In genomic region chr4:2075987-2076907, GRCh38 we compare ENCODE assay signal across 36 cellular contexts. TPM values are rescaled to one million over a fixed set of nuclear protein-coding genes. Genes with fewer than 3 reads are reported as not detected.
DNase-seq lines count a peak whose midpoint lies in the region; ATAC-seq and TF ChIP-seq lines count a peak whose summit lies in the region.
"Had no signal": no experiment of that assay in that cellular context is flagged by ENCODE, and none has a peak within 500 bp of the region (broad histone marks: within the 10 kb centered on the region; RNA-seq: fewer than 3 reads in every experiment).

No MANE protein-coding gene starts in this region.

- in situ Hi-C loops in HAP-1 (cut with MboI; ENCODE audit: low sequenced_read_pairs), result no loop called here

- no peaks in the 10 kb centered on the region for H3K36me3 ChIP-seq in RWPE2 (ENCODE audit: low read depth)
- no peaks in the 10 kb centered on the region for H3K36me3 ChIP-seq in spleen
- no peaks in the 10 kb centered on the region for H3K36me3 ChIP-seq in HAP-1 (replicated peaks)
- H3K36me3 ChIP-seq: cardiac muscle cell, esophagus muscularis mucosa, heart left ventricle, right atrium auricular region, vagina had no signal

- peak; percentile 51 for DNase-seq in activated effector memory CD4-positive, alpha-beta T cell treated with anti-CD3 and anti-CD28 coated beads, Interleukin-2, amount 50 U/mL, for 16 hours
- DNase-seq in activated effector memory CD4-positive, alpha-beta T cell treated with Interleukin-2 at 50 U/mL for 16 hours, result no peak
- DNase-seq in RWPE2 (ENCODE audit: low spot score) (peak; percentile 51), mesenteric fat pad (ENCODE audit: low spot score) (peak; percentile 84), spleen (peak; percentile 72), HAP-1 (ENCODE audit: low spot score in 2 of 2) (no peak), HK-2 (ENCODE audit: unreplicated experiment) (no peak)
- DNase-seq: activated CD4-positive, alpha-beta memory T cell treated with anti-CD3 and anti-CD28 coated beads, Interleukin-2, amount 10 ng/mL, durations not matched to agents 7 days and 5 days; activated CD8-positive, alpha-beta memory T cell treated with anti-CD3 and anti-CD28 coated beads, Interleukin-2, amount 50 U/mL, for 4 hours; Calu3; CD4-positive, CD25-positive, alpha-beta regulatory T cell; cortex of kidney; DMS79 treated with DMSO at 0.1 percent for 48 hours; foreskin fibroblast; GF-D8; MV-4-11; naive thymus-derived CD8-positive, alpha-beta T cell; NCI-H1436; NCI-H2081; NCI-H2227 treated with DMSO at 0.1 percent for 48 hours; PC-3; Right ventricle myocardium superior; stimulated activated CD4-positive, alpha-beta T cell treated with anti-CD3 and anti-CD28 coated beads, Interleukin-1b, Interleukin-23, amount 100 ng/mL, for 48 hours; stimulated activated naive CD8-positive, alpha-beta T cell treated with anti-CD3 and anti-CD28 coated beads, Interleukin-15, Interleukin-2, amounts not matched to agents 100 U/mL and 50 U/mL, for 24 hours; T-helper 2 cell had no signal

- TF ChIP-seq CTCF in RWPE2 (IDR thresholded peaks at IDR 0.05; ENCODE audit: poor library complexity, severe bottlenecking) (no peak), spleen (IDR thresholded peaks at IDR 0.05 in 8 of 11, conservative IDR thresholded peaks at IDR 0.05 in 3 of 11) (no peak)

- H3K27me3 ChIP-seq in RWPE2 (ENCODE audit: insufficient read depth, poor library complexity, severe bottlenecking), result no peaks in the 10 kb centered on the region
- H3K27me3 ChIP-seq in spleen (replicated peaks in 1 of 7), result peaks cover 0 to 13% (median 0%) of the 10 kb centered on the region in 7 donors
- no peaks in the 10 kb centered on the region for H3K27me3 ChIP-seq in HAP-1 (ENCODE audit: low read depth)
- H3K27me3 ChIP-seq: cardiac muscle cell, esophagus muscularis mucosa, heart left ventricle, right atrium auricular region, testis, vagina had no signal

- TF ChIP-seq POLR2A in spleen (IDR thresholded peaks at IDR 0.05), result no peak

- H3K4me3 ChIP-seq in RWPE2 (ENCODE audit: severe bottlenecking) (no peak overlapping the region), spleen (no peak overlapping the region), HAP-1 (no peak overlapping the region)
- H3K4me3 ChIP-seq: cardiac muscle cell, esophagus muscularis mucosa, heart left ventricle, right atrium auricular region, smooth muscle cell, testis, vagina had no signal

- H3K4me1 ChIP-seq in RWPE2 (ENCODE audit: insufficient read depth, poor library complexity, severe bottlenecking) (no peaks in the 10 kb centered on the region), spleen (peaks cover 0 to 20% (median 9%) of the 10 kb centered on the region in 6 donors), HAP-1 (peaks cover 13% of the 10 kb centered on the region)
- H3K4me1 ChIP-seq: parathyroid adenoma, right atrium auricular region, vagina had no signal

- ATAC-seq in RWPE2 (ENCODE audit: low read depth) (no peak), GM21786 (IDR thresholded peaks at IDR 0.05; ENCODE audit: unreplicated experiment) (no peak)
- ATAC-seq: HCT116; heart left ventricle; naive thymus-derived CD8-positive, alpha-beta T cell; PC-3; SK-N-SH treated with all-trans-retinoic acid at 6 μM for 48 hours; stimulated activated naive CD8-positive, alpha-beta T cell treated with anti-CD3 and anti-CD28 coated beads, Interleukin-15, Interleukin-2, amounts not matched to agents 100 U/mL and 50 U/mL, for 24 hours had no signal

- intact Hi-C loops in spleen (cut with DNase I; ENCODE audit: low total_unique reads), result no loop called here

- H3K27ac ChIP-seq in RWPE2 (ENCODE audit: poor library complexity, severe bottlenecking), result no peak overlapping the region
- H3K27ac ChIP-seq in spleen, result no peak overlapping the region
- H3K27ac ChIP-seq: cardiac muscle cell, esophagus muscularis mucosa, heart left ventricle, parathyroid adenoma, right atrium auricular region, testis, vagina had no signal

- H3K9me3 ChIP-seq in RWPE2 (ENCODE audit: severe bottlenecking), result no peaks in the 10 kb centered on the region
- no peaks in the 10 kb centered on the region for H3K9me3 ChIP-seq in spleen
- H3K9me3 ChIP-seq in HAP-1, result no peaks in the 10 kb centered on the region
- H3K9me3 ChIP-seq: esophagus muscularis mucosa, heart left ventricle, right atrium auricular region, testis, vagina had no signal

- WGBS in spleen, 5 donors, result 87 to 93% (median 89%) methylated on average over 8 to 31 of the region's 31 CpGs

RNA-seq across cellular contexts. Expression of gene NAT8L, which starts 17.1 kb away (rescaled TPM):
- total RNA-seq in mesenteric fat pad, result 67.3 TPM
- 1 to 10 TPM in 4 of 7 donors, under 1 TPM in 3; 0.50 to 3.1 (median 1.3) TPM for total RNA-seq in spleen
- under 1 TPM; 0.13 to 0.80 (median 0.29) TPM for polyA plus RNA-seq in spleen
- total RNA-seq: smooth muscle cell had no signal
- polyA plus RNA-seq: naive thymus-derived CD8-positive, alpha-beta T cell; smooth muscle cell had no signal

Comparison
In these comparisons a context has a peak if more than half of its experiments do, and no peak if none do; other contexts are left out.
1. DNase-seq: peak in activated effector memory CD4-positive, alpha-beta T cell treated with anti-CD3 and anti-CD28 coated beads, Interleukin-2, amount 50 U/mL, for 16 hours (single experiment), RWPE2 (single experiment), mesenteric fat pad (single experiment) and spleen (single experiment); none in activated effector memory CD4-positive, alpha-beta T cell treated with Interleukin-2 at 50 U/mL for 16 hours (single experiment), HAP-1 (0 of 2) and HK-2 (single experiment).
2. RNA of gene NAT8L, which starts 17.1 kb away (total RNA-seq): 67.3 TPM in mesenteric fat pad (single experiment); 0.50 to 3.1 TPM in spleen; every median in the first group is over 10 times any median in the second.